Comparison of ENCODE assay signal across 11 cellular contexts in the genomic region with DNA sequence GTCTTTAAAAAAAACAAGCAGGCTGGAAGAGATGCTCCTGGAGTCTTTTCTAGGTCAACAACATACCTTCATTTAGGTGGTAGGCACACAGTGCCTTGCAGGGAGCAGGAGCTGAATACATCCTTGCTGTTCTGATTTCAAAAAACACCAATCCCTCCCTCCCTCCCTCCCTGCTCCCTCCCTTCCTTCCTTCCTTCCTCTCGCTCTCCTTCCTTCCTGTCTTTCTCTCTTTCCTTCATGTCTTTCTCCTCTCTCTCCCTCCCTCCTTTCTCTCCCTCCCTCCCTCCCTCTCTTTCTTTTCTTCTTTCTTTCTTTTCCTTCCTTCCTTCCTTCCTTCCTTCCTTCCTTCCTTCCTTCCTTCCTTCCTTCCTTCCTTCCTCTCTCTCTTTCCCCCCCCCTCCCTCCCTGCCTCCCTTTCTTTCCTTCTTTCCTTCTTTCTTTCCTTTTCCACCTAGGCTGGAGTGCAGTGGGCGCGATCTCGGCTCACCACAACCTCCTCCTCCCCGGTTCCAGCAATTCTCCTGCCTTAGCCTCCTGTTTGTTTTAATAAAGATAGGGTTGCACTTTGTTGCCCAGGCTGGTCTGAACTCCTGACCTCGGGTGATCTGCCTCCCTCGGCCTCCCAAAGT.
A peak's percentile ranks its signal among the peaks of the same experiment; 100 is the strongest.
DNase-seq lines count a peak whose midpoint lies in the region; ATAC-seq and TF ChIP-seq lines count a peak whose summit lies in the region.
"Had no signal": no experiment of that assay in that cellular context is flagged by ENCODE, and none has a peak within 500 bp of the region (broad histone marks: within the 10 kb centered on the region; RNA-seq: fewer than 3 reads in every experiment).

No MANE protein-coding gene starts in this region.

- no peak overlapping the region for H3K9ac ChIP-seq in iPS-15b (ENCODE audit: low read depth, low read length)

- no peak for TF ChIP-seq CTCF in WERI-Rb-1 (IDR thresholded peaks at IDR 0.05; ENCODE audit: low read depth, low read length)

- CTCF ChIA-PET in activated CD8-positive, alpha-beta memory T cell treated with anti-CD3 and anti-CD28 coated beads, Interleukin-2, amount 10 ng/mL, durations not matched to agents 7 days and 5 days (lab: Charles Lee): no interaction called here

- H3K27me3 Mint-ChIP-seq in activated T-cell treated with anti-CD3 and anti-CD28 coated beads, Interleukin-2, amount 50 U/mL, for 4 hours (ENCODE audit: low read depth): peaks cover 43% of the 10 kb centered on the region
- peaks cover 27% of the 10 kb centered on the region for H3K27me3 Mint-ChIP-seq in stimulated activated memory B cell treated with anti-CD40 and anti-IgM and Interleukin-4, amounts not matched to agents 10 μg/mL and 1 μg/mL and 100 μg/mL, for 72 hours
- H3K27me3 Mint-ChIP-seq in activated CD8-positive, alpha-beta memory T cell treated with anti-CD3 and anti-CD28 coated beads, Interleukin-2, amount 10 ng/mL, durations not matched to agents 7 days and 5 days: peaks cover 55% of the 10 kb centered on the region

- H3K36me3 ChIP-seq in WERI-Rb-1: no peaks in the 10 kb centered on the region
- H3K36me3 ChIP-seq in iPS-15b (ENCODE audit: control insufficient read depth, insufficient read depth, low read length): no peaks in the 10 kb centered on the region

- H3K27ac ChIP-seq in WERI-Rb-1: peak overlapping the region; percentile 24; the same call in 1 of the 2 replicates

- peaks cover 8% of the 10 kb centered on the region for H3K36me3 Mint-ChIP-seq in activated T-cell treated with anti-CD3 and anti-CD28 coated beads, Interleukin-2, amount 50 U/mL, for 4 hours (ENCODE audit: insufficient read depth)
- peaks cover 9% of the 10 kb centered on the region for H3K36me3 Mint-ChIP-seq in stimulated activated memory B cell treated with anti-CD40 and anti-IgM and Interleukin-4, amounts not matched to agents 10 μg/mL and 1 μg/mL and 100 μg/mL, for 72 hours
- no peaks in the 10 kb centered on the region for H3K36me3 Mint-ChIP-seq in activated CD8-positive, alpha-beta memory T cell treated with anti-CD3 and anti-CD28 coated beads, Interleukin-2, amount 10 ng/mL, durations not matched to agents 7 days and 5 days

- H3K9me3 Mint-ChIP-seq in activated T-cell treated with anti-CD3 and anti-CD28 coated beads, Interleukin-2, amount 50 U/mL, for 4 hours: no peaks in the 10 kb centered on the region
- H3K9me3 Mint-ChIP-seq in stimulated activated memory B cell treated with anti-CD40 and anti-IgM and Interleukin-4, amounts not matched to agents 10 μg/mL and 1 μg/mL and 100 μg/mL, for 72 hours: peaks cover 3% of the 10 kb centered on the region
- no peaks in the 10 kb centered on the region for H3K9me3 Mint-ChIP-seq in activated CD8-positive, alpha-beta memory T cell treated with anti-CD3 and anti-CD28 coated beads, Interleukin-2, amount 10 ng/mL, durations not matched to agents 7 days and 5 days (ENCODE audit: low read depth)
- H3K9me3 Mint-ChIP-seq: activated CD4-positive, alpha-beta T cell treated with anti-CD3 and anti-CD28 coated beads, Interleukin-2, amount 10 ng/mL, durations not matched to agents 7 days and 5 days had no signal

- no peak for DNase-seq in activated T-cell treated with anti-CD3 and anti-CD28 coated beads, Interleukin-2, amount 50 U/mL, for 4 hours
- no peak for DNase-seq in activated T-cell treated with anti-CD3 and anti-CD28 coated beads for 4 hours
- no peak for DNase-seq in WERI-Rb-1
- DNase-seq in superior temporal gyrus (ENCODE audit: extremely low spot score): no peak
- no peak for DNase-seq in activated CD8-positive, alpha-beta memory T cell treated with anti-CD3 and anti-CD28 coated beads, Interleukin-2, amount 10 ng/mL, durations not matched to agents 7 days and 5 days
- DNase-seq in ecto neural progenitor cell (ENCODE audit: low spot score): no peak
- DNase-seq: activated CD4-positive, alpha-beta T cell treated with anti-CD3 and anti-CD28 coated beads, Interleukin-2, amount 10 ng/mL, durations not matched to agents 7 days and 5 days; NCI-H2081 had no signal

- H3K27me3 ChIP-seq in WERI-Rb-1 (ENCODE audit: insufficient read depth, low read depth, severe bottlenecking) (no peaks in the 10 kb centered on the region), iPS-15b (ENCODE audit: control insufficient read depth, insufficient read depth, low read length) (peaks cover 24% of the 10 kb centered on the region)

- H3K9me3 ChIP-seq in WERI-Rb-1 (ENCODE audit: severe bottlenecking): no peaks in the 10 kb centered on the region
- no peaks in the 10 kb centered on the region for H3K9me3 ChIP-seq in iPS-15b (ENCODE audit: control insufficient read depth, insufficient read depth, low read length)

- H3K4me1 ChIP-seq in iPS-15b (ENCODE audit: control insufficient read depth, insufficient read depth, low read length): peaks cover 23% of the 10 kb centered on the region

- peak overlapping the region; percentile 51 for H3K27ac Mint-ChIP-seq in stimulated activated memory B cell treated with anti-CD40 and anti-IgM and Interleukin-4, amounts not matched to agents 10 μg/mL and 1 μg/mL and 100 μg/mL, for 72 hours
- no peak overlapping the region for H3K27ac Mint-ChIP-seq in activated CD8-positive, alpha-beta memory T cell treated with anti-CD3 and anti-CD28 coated beads, Interleukin-2, amount 10 ng/mL, durations not matched to agents 7 days and 5 days
- H3K27ac Mint-ChIP-seq: activated CD4-positive, alpha-beta T cell treated with anti-CD3 and anti-CD28 coated beads, Interleukin-2, amount 10 ng/mL, durations not matched to agents 7 days and 5 days had no signal

- peak overlapping the region; percentile 47 for H3K4me3 Mint-ChIP-seq in activated T-cell treated with anti-CD3 and anti-CD28 coated beads, Interleukin-2, amount 50 U/mL, for 4 hours
- H3K4me3 Mint-ChIP-seq in stimulated activated memory B cell treated with anti-CD40 and anti-IgM and Interleukin-4, amounts not matched to agents 10 μg/mL and 1 μg/mL and 100 μg/mL, for 72 hours: peak overlapping the region; percentile 66
- H3K4me3 Mint-ChIP-seq in activated CD8-positive, alpha-beta memory T cell treated with anti-CD3 and anti-CD28 coated beads, Interleukin-2, amount 10 ng/mL, durations not matched to agents 7 days and 5 days: no peak overlapping the region
- H3K4me3 Mint-ChIP-seq: activated CD4-positive, alpha-beta T cell treated with anti-CD3 and anti-CD28 coated beads, Interleukin-2, amount 10 ng/mL, durations not matched to agents 7 days and 5 days had no signal

- ATAC-seq in activated T-cell treated with anti-CD3 and anti-CD28 coated beads, Interleukin-2, amount 50 U/mL, for 4 hours: no peak
- ATAC-seq in stimulated activated memory B cell treated with anti-CD40 and anti-IgM and Interleukin-4, amounts not matched to agents 10 μg/mL and 1 μg/mL and 100 μg/mL, for 72 hours: no peak
- no peak for ATAC-seq in activated CD8-positive, alpha-beta memory T cell treated with anti-CD3 and anti-CD28 coated beads, Interleukin-2, amount 10 ng/mL, durations not matched to agents 7 days and 5 days
- ATAC-seq: A549 had no signal

- peaks cover 12% of the 10 kb centered on the region for H3K4me1 Mint-ChIP-seq in activated T-cell treated with anti-CD3 and anti-CD28 coated beads, Interleukin-2, amount 50 U/mL, for 4 hours (ENCODE audit: low read depth)
- H3K4me1 Mint-ChIP-seq in stimulated activated memory B cell treated with anti-CD40 and anti-IgM and Interleukin-4, amounts not matched to agents 10 μg/mL and 1 μg/mL and 100 μg/mL, for 72 hours: peaks cover 28% of the 10 kb centered on the region
- H3K4me1 Mint-ChIP-seq in activated CD8-positive, alpha-beta memory T cell treated with anti-CD3 and anti-CD28 coated beads, Interleukin-2, amount 10 ng/mL, durations not matched to agents 7 days and 5 days: no peaks in the 10 kb centered on the region

- peak overlapping the region; percentile 40 for H3K4me3 ChIP-seq in WERI-Rb-1 (ENCODE audit: low read depth, low read length)
- H3K4me3 ChIP-seq in iPS-15b (ENCODE audit: low read depth, low read length): peak overlapping the region; percentile 69
- H3K4me3 ChIP-seq: A549 had no signal
